ENCODE assay signal across 23 cellular contexts in the genomic region with DNA sequence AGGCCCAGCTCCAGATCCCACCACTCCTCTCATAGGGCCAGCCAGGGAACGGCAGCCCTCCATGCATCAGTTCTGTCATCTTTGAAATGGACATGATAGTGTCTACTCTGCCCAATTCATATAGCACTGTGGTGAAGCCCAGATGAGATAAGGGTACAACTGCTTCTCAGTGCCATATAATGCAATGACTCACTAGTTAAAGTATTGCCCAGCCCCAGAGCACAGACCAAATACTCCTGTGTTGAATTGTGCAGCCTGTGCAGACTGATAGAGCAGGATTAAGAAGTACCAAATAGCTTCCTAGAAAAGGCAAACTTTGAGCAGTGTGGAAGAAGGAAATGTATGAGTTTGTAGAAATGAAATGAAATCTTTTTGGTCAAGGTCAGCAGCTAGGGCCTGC.
"Had no signal": no experiment of that assay in that cellular context is flagged by ENCODE, and none has a peak within 500 bp of the region (broad histone marks: within the 10 kb centered on the region; RNA-seq: fewer than 3 reads in every experiment).

No MANE protein-coding gene starts in this region.

- H3K27ac ChIP-seq: colonic mucosa, esophagus muscularis mucosa, lower lobe of right lung, neutrophil, parathyroid adenoma, prostate gland, right atrium auricular region, spleen, thoracic aorta, tibial nerve, upper lobe of right lung, uterus had no signal

- H3K4me1 ChIP-seq: colonic mucosa, parathyroid adenoma, prostate gland, right atrium auricular region, uterus had no signal

- H3K4me3 ChIP-seq: colonic mucosa, esophagus muscularis mucosa, lower lobe of right lung, prostate gland, right atrium auricular region, spleen, thoracic aorta, tibial nerve, upper lobe of right lung, uterus had no signal

- H2AFZ ChIP-seq: parathyroid adenoma had no signal

- H3K9ac ChIP-seq: parathyroid adenoma had no signal

- H3K36me3 ChIP-seq: colonic mucosa, esophagus muscularis mucosa, lower lobe of right lung, neutrophil, prostate gland, right atrium auricular region, spleen, thoracic aorta, tibial nerve, upper lobe of right lung, uterus had no signal

- H3K27ac Mint-ChIP-seq: dendritic cell treated with granulocyte-macrophage colony-stimulating factor and Interleukin-4, amounts not matched to agents 40 ng/mL and 50 ng/mL, for 4 days; naive B cell; natural killer cell treated with Interleukin-12 subunit alpha and Interleukin-12 subunit beta and Interleukin-15 and Interleukin-18, amount 100 ng/mL, for 72 hours; stimulated activated memory B cell treated with anti-CD40 and anti-IgM and Interleukin-4, amounts not matched to agents 10 μg/mL and 1 μg/mL and 100 μg/mL, for 72 hours; stimulated activated naive CD8-positive, alpha-beta T cell treated with anti-CD3 and anti-CD28 coated beads, Interleukin-15, Interleukin-2, amounts not matched to agents 100 ng/mL and 50 ng/mL, for 24 hours had no signal

- H3K4me1 Mint-ChIP-seq: central memory CD8-positive, alpha-beta T cell; naive B cell; stimulated activated memory B cell treated with anti-CD40 and anti-IgM and Interleukin-4, amounts not matched to agents 10 μg/mL and 1 μg/mL and 100 μg/mL, for 72 hours had no signal

- H3K4me3 Mint-ChIP-seq: central memory CD8-positive, alpha-beta T cell; dendritic cell treated with granulocyte-macrophage colony-stimulating factor and Interleukin-4, amounts not matched to agents 40 ng/mL and 50 ng/mL, for 4 days; naive B cell; natural killer cell treated with Interleukin-12 subunit alpha and Interleukin-12 subunit beta and Interleukin-15 and Interleukin-18, amount 100 ng/mL, for 72 hours; neural crest cell; stimulated activated memory B cell treated with anti-CD40 and anti-IgM and Interleukin-4, amounts not matched to agents 10 μg/mL and 1 μg/mL and 100 μg/mL, for 72 hours; stimulated activated naive CD8-positive, alpha-beta T cell treated with anti-CD3 and anti-CD28 coated beads, Interleukin-15, Interleukin-2, amounts not matched to agents 100 ng/mL and 50 ng/mL, for 24 hours had no signal

- H3K36me3 Mint-ChIP-seq: naive B cell; natural killer cell treated with Interleukin-12 subunit alpha and Interleukin-12 subunit beta and Interleukin-15 and Interleukin-18, amount 100 ng/mL, for 72 hours; stimulated activated memory B cell treated with anti-CD40 and anti-IgM and Interleukin-4, amounts not matched to agents 10 μg/mL and 1 μg/mL and 100 μg/mL, for 72 hours had no signal

- H3K27me3 ChIP-seq: colonic mucosa, neutrophil, right atrium auricular region, tibial nerve, upper lobe of right lung, uterus had no signal

- ATAC-seq: left ventricle myocardium superior, lower lobe of right lung, sciatic nerve, upper lobe of right lung had no signal

- H3K79me2 ChIP-seq: parathyroid adenoma had no signal

- H3K9me3 ChIP-seq: colonic mucosa, neutrophil, prostate gland, uterus had no signal

- H3K9me3 Mint-ChIP-seq: central memory CD8-positive, alpha-beta T cell; natural killer cell treated with Interleukin-12 subunit alpha and Interleukin-12 subunit beta and Interleukin-15 and Interleukin-18, amount 100 ng/mL, for 72 hours; stimulated activated memory B cell treated with anti-CD40 and anti-IgM and Interleukin-4, amounts not matched to agents 10 μg/mL and 1 μg/mL and 100 μg/mL, for 72 hours had no signal

- DNase-seq: colonic mucosa; effector CD8-positive, alpha-beta T cell; left ventricle myocardium superior; lower lobe of right lung; naive B cell; spleen; stimulated activated CD4-positive, alpha-beta T cell treated with anti-CD3 and anti-CD28 coated beads, Interleukin-4, amount 100 ng/mL, for 4 hours; upper lobe of right lung; uterus had no signal
